In genomic region chr3:46966811-46967210, GRCh38 we compare ENCODE assay signal across 1 cellular context.
A peak's percentile ranks its signal among the peaks of the same experiment; 100 is the strongest.
TF ChIP-seq lines count a peak whose summit lies in the region.

No MANE protein-coding gene starts in this region.

TF ChIP-seq in GM12878, 131 proteins besides CTCF, POLR2A, EP300 and RAD21:
- TF ChIP-seq KDM1A (IDR thresholded peaks at IDR 0.05; ENCODE audit: borderline replicate concordance) (no peak), SMC3 (IDR thresholded peaks at IDR 0.05; ENCODE audit: borderline replicate concordance, low read length) (peak; percentile 10; the same call in 1 of the 2 replicates)
TF ChIP-seq in GM12878: peak in this region for 1.
